ENCODE assay signal across 8 cellular contexts in genomic region chr9:130825051-130825651, GRCh38. TPM values are rescaled to one million over a fixed set of nuclear protein-coding genes. Genes with fewer than 3 reads are reported as not detected.
A peak's percentile ranks its signal among the peaks of the same experiment; 100 is the strongest.
DNase-seq lines count a peak whose midpoint lies in the region; ATAC-seq and TF ChIP-seq lines count a peak whose summit lies in the region.

No MANE protein-coding gene starts in this region.

- peak overlapping the region; percentile 43 for H3K4me3 Mint-ChIP-seq in Caco-2 (ENCODE audit: unreplicated experiment)
- H3K4me3 Mint-ChIP-seq in effector memory CD8-positive, alpha-beta T cell: no peak overlapping the region
- H3K4me3 Mint-ChIP-seq in nephron progenitor cell: peak overlapping the region; percentile 67
- no peak overlapping the region for H3K4me3 Mint-ChIP-seq in activated naive CD8-positive, alpha-beta T cell treated with anti-CD3 and anti-CD28 coated beads, Interleukin-2, amount 50 U/mL, for 24 hours
- H3K4me3 Mint-ChIP-seq in naive thymus-derived CD4-positive, alpha-beta T cell: no peak overlapping the region

- H3K36me3 ChIP-seq in Caco-2 (ENCODE audit: control insufficient read depth, insufficient read depth, low read length): no peaks in the 10 kb centered on the region
- no peaks in the 10 kb centered on the region for H3K36me3 ChIP-seq in naive thymus-derived CD4-positive, alpha-beta T cell (ENCODE audit: control insufficient read depth in 2 of 3, insufficient read depth in 3 of 3, low read length in 3 of 3)

- TF ChIP-seq CTCF in Caco-2 (IDR thresholded peaks at IDR 0.05; ENCODE audit: insufficient read depth in 1 of 2, low read depth in 1 of 2, low read length in 1 of 2, severe bottlenecking in 1 of 2, unreplicated experiment in 1 of 2): no peak
- TF ChIP-seq CTCF in nephron progenitor cell (IDR thresholded peaks at IDR 0.05): no peak

- CTCF ChIA-PET in Caco-2 (lab: Charles Lee): interaction anchor here (0.8 to 1.3 kb wide), 3 partner anchors 42 to 1797 kb away, joined by 4 to 9 read pairs (median 5); partner anchors contain the start of gene SH3GLB2
- CTCF ChIA-PET in naive thymus-derived CD4-positive, alpha-beta T cell (lab: Charles Lee): no interaction called here

- H3K36me3 Mint-ChIP-seq in Caco-2 (ENCODE audit: insufficient read depth, unreplicated experiment) (peaks cover 6% of the 10 kb centered on the region), nephron progenitor cell (ENCODE audit: low read depth) (peaks cover 29% of the 10 kb centered on the region)
- H3K36me3 Mint-ChIP-seq in effector memory CD8-positive, alpha-beta T cell (ENCODE audit: insufficient read depth): peaks cover 3% of the 10 kb centered on the region
- H3K36me3 Mint-ChIP-seq in activated naive CD8-positive, alpha-beta T cell treated with anti-CD3 and anti-CD28 coated beads, Interleukin-2, amount 50 U/mL, for 24 hours (ENCODE audit: low read depth): peaks cover 9% of the 10 kb centered on the region
- H3K36me3 Mint-ChIP-seq in naive thymus-derived CD4-positive, alpha-beta T cell: peaks cover 0 to 12% (median 1%) of the 10 kb centered on the region in 5 donors

- H3K27ac Mint-ChIP-seq in Caco-2 (ENCODE audit: unreplicated experiment): peak overlapping the region; percentile 43
- H3K27ac Mint-ChIP-seq in effector memory CD8-positive, alpha-beta T cell: peak overlapping the region; percentile 5 to 65
- peak overlapping the region; percentile 100 for H3K27ac Mint-ChIP-seq in nephron progenitor cell
- H3K27ac Mint-ChIP-seq in activated naive CD8-positive, alpha-beta T cell treated with anti-CD3 and anti-CD28 coated beads, Interleukin-2, amount 50 U/mL, for 24 hours: no peak overlapping the region
- no peak overlapping the region for H3K27ac Mint-ChIP-seq in naive thymus-derived CD4-positive, alpha-beta T cell

- H3K9me3 ChIP-seq in Caco-2: peaks cover 4% of the 10 kb centered on the region; the same call in 1 of the 2 replicates
- H3K9me3 ChIP-seq in naive thymus-derived CD4-positive, alpha-beta T cell (ENCODE audit: control insufficient read depth in 2 of 3, low read length in 3 of 3): no peaks in the 10 kb centered on the region

- H3K4me1 Mint-ChIP-seq in Caco-2 (ENCODE audit: low read depth, unreplicated experiment) (peaks cover 20% of the 10 kb centered on the region), nephron progenitor cell (peaks cover 61% of the 10 kb centered on the region)
- H3K4me1 Mint-ChIP-seq in effector memory CD8-positive, alpha-beta T cell (ENCODE audit: low read depth in 2 of 2): peaks cover 4% of the 10 kb centered on the region in 2 donors
- no peaks in the 10 kb centered on the region for H3K4me1 Mint-ChIP-seq in activated naive CD8-positive, alpha-beta T cell treated with anti-CD3 and anti-CD28 coated beads, Interleukin-2, amount 50 U/mL, for 24 hours
- peaks cover 0 to 18% (median 11%) of the 10 kb centered on the region in 7 donors for H3K4me1 Mint-ChIP-seq in naive thymus-derived CD4-positive, alpha-beta T cell

- H3K27ac ChIP-seq in naive thymus-derived CD4-positive, alpha-beta T cell (ENCODE audit: low read depth, low read length): no peak overlapping the region

- H3K4me1 ChIP-seq in Caco-2: peaks cover 24% of the 10 kb centered on the region
- no peaks in the 10 kb centered on the region for H3K4me1 ChIP-seq in naive thymus-derived CD4-positive, alpha-beta T cell (ENCODE audit: control insufficient read depth in 2 of 2, insufficient read depth in 2 of 2, low read length in 2 of 2)

- no peaks in the 10 kb centered on the region for H3K27me3 ChIP-seq in Caco-2 (replicated peaks; ENCODE audit: control insufficient read depth, insufficient read depth, low read length)
- H3K27me3 ChIP-seq in naive thymus-derived CD4-positive, alpha-beta T cell (ENCODE audit: control insufficient read depth in 2 of 2, insufficient read depth in 2 of 2, low read length in 2 of 2): no peaks in the 10 kb centered on the region

- H3K4me3 ChIP-seq in Caco-2 (ENCODE audit: low read depth, low read length): no peak overlapping the region
- no peak overlapping the region for H3K4me3 ChIP-seq in naive thymus-derived CD4-positive, alpha-beta T cell (ENCODE audit: low read length)

- H3K27me3 Mint-ChIP-seq in Caco-2 (ENCODE audit: insufficient read depth, unreplicated experiment) (no peaks in the 10 kb centered on the region), nephron progenitor cell (ENCODE audit: low read depth, poor library complexity) (peaks cover 2% of the 10 kb centered on the region)
- no peaks in the 10 kb centered on the region for H3K27me3 Mint-ChIP-seq in effector memory CD8-positive, alpha-beta T cell
- H3K27me3 Mint-ChIP-seq in activated naive CD8-positive, alpha-beta T cell treated with anti-CD3 and anti-CD28 coated beads, Interleukin-2, amount 50 U/mL, for 24 hours: no peaks in the 10 kb centered on the region
- no peaks in the 10 kb centered on the region for H3K27me3 Mint-ChIP-seq in naive thymus-derived CD4-positive, alpha-beta T cell

- ATAC-seq in effector memory CD8-positive, alpha-beta T cell (replicated peaks): no peak
- no peak for ATAC-seq in activated naive CD8-positive, alpha-beta T cell treated with anti-CD3 and anti-CD28 coated beads, Interleukin-2, amount 50 U/mL, for 24 hours
- no peak for ATAC-seq in naive thymus-derived CD4-positive, alpha-beta T cell
- ATAC-seq in GM21526 (IDR thresholded peaks at IDR 0.05; ENCODE audit: low FRiP score, unreplicated experiment): no peak

- no TSS peak for BruUV-seq in Caco-2 (replicated peaks; lab: Mats Ljungman, UMichigan)

- intact Hi-C loops in Caco-2 (cut with micrococcal nuclease; ENCODE audit: unreplicated experiment): loop anchor here (1.0 kb wide), 2 partner anchors 9 to 54 kb away; no protein-coding TSS in a partner anchor
- intact Hi-C loops in naive thymus-derived CD4-positive, alpha-beta T cell (cut with micrococcal nuclease): no loop called here

- H3K9me3 Mint-ChIP-seq in Caco-2 (ENCODE audit: unreplicated experiment) (peaks cover 10% of the 10 kb centered on the region), nephron progenitor cell (peaks cover 34% of the 10 kb centered on the region)
- no peaks in the 10 kb centered on the region for H3K9me3 Mint-ChIP-seq in effector memory CD8-positive, alpha-beta T cell
- peaks cover 9% of the 10 kb centered on the region for H3K9me3 Mint-ChIP-seq in activated naive CD8-positive, alpha-beta T cell treated with anti-CD3 and anti-CD28 coated beads, Interleukin-2, amount 50 U/mL, for 24 hours
- peaks cover 0 to 14% (median 6%) of the 10 kb centered on the region in 11 donors for H3K9me3 Mint-ChIP-seq in naive thymus-derived CD4-positive, alpha-beta T cell

- POLR2A ChIA-PET in Caco-2 (lab: Charles Lee): interaction anchor here (0.5 to 1.0 kb wide), 3 partner anchors 20 to 1530 kb away, joined by 3 read pairs; partner anchors contain the start of genes EXOSC2 and SETX
- POLR2A ChIA-PET in naive thymus-derived CD4-positive, alpha-beta T cell (lab: Charles Lee): no interaction called here

- peak; percentile 80 to 85 for DNase-seq in Caco-2
- peak; percentile 94 for DNase-seq in NCI-H2171 treated with DMSO at 0.1 percent for 48 hours (lab: John Stamatoyannopoulos, UW)
- DNase-seq in effector memory CD8-positive, alpha-beta T cell: no peak
- DNase-seq in nephron progenitor cell: peak; percentile 46
- no peak for DNase-seq in activated naive CD8-positive, alpha-beta T cell treated with anti-CD3 and anti-CD28 coated beads, Interleukin-2, amount 50 U/mL, for 24 hours
- DNase-seq in naive thymus-derived CD4-positive, alpha-beta T cell: no peak
- DNase-seq in T-helper 1 cell: no peak

RNA-seq across cellular contexts. Expression of gene ABL1, which starts 9.9 kb away (rescaled TPM):
- 50.9 and 55.2 TPM in 2 replicates for total RNA-seq in Caco-2 (2022)
- 10 to 100 TPM; 32.1 to 41.0 (median 39.5) TPM for total RNA-seq in naive thymus-derived CD4-positive, alpha-beta T cell
- 10 to 100 TPM in 1 of 2 donors, 1 to 10 TPM in 1; 8.4 to 15.8 TPM for polyA plus RNA-seq in naive thymus-derived CD4-positive, alpha-beta T cell

Comparison
In these comparisons a context has a peak if more than half of its experiments do, and no peak if none do; other contexts are left out.
1. DNase-seq: peak in Caco-2 (2 of 2), NCI-H2171 treated with DMSO at 0.1 percent for 48 hours (single experiment) and nephron progenitor cell (single experiment); none in effector memory CD8-positive, alpha-beta T cell (0 of 3), activated naive CD8-positive, alpha-beta T cell treated with anti-CD3 and anti-CD28 coated beads, Interleukin-2, amount 50 U/mL, for 24 hours (single experiment), naive thymus-derived CD4-positive, alpha-beta T cell (0 of 9) and T-helper 1 cell (0 of 5).
2. H3K27ac Mint-ChIP-seq: peak in Caco-2 (single experiment), effector memory CD8-positive, alpha-beta T cell (2 of 2) and nephron progenitor cell (single experiment); none in activated naive CD8-positive, alpha-beta T cell treated with anti-CD3 and anti-CD28 coated beads, Interleukin-2, amount 50 U/mL, for 24 hours (single experiment) and naive thymus-derived CD4-positive, alpha-beta T cell (0 of 9).
3. H3K4me3 Mint-ChIP-seq: peak in Caco-2 (single experiment) and nephron progenitor cell (single experiment); none in effector memory CD8-positive, alpha-beta T cell (0 of 2), activated naive CD8-positive, alpha-beta T cell treated with anti-CD3 and anti-CD28 coated beads, Interleukin-2, amount 50 U/mL, for 24 hours (single experiment) and naive thymus-derived CD4-positive, alpha-beta T cell (0 of 10).